23 cellular contexts compared by ENCODE assay signal in the genomic region with DNA sequence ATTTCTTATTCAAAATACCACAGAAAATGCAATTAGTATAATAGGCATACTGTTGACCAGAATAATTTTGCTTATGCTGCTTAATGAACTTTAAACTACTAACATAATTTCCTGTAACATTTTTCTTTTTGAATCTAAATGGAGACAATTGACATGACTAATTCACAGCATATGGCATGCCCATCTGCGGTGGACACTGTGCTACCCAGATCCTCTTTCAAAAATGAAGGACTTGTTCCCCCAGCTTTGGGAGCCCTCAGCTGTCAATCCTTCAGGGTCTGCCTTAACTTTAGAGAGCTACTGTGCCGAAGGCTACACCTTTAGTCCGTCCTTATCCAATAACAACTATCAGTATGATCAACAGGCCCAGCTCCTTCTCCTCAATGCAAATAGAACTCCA.
"Had no signal": no experiment of that assay in that cellular context is flagged by ENCODE, and none has a peak within 500 bp of the region (broad histone marks: within the 10 kb centered on the region; RNA-seq: fewer than 3 reads in every experiment).

No MANE protein-coding gene starts in this region.

- H3K4me3 Mint-ChIP-seq: dendritic cell treated with granulocyte-macrophage colony-stimulating factor and Interleukin-4, amounts not matched to agents 40 ng/mL and 50 ng/mL, for 4 days; endodermal cell; memory B cell; naive B cell; nephron; neural progenitor cell; stimulated activated naive CD8-positive, alpha-beta T cell treated with anti-CD3 and anti-CD28 coated beads, Interleukin-15, amount 100 ng/mL, for 72 hours had no signal

- H3K27ac Mint-ChIP-seq: dendritic cell treated with granulocyte-macrophage colony-stimulating factor and Interleukin-4, amounts not matched to agents 40 ng/mL and 50 ng/mL, for 4 days; endodermal cell; memory B cell; nephron; neural progenitor cell; progenitor cell of endocrine pancreas; stimulated activated naive CD8-positive, alpha-beta T cell treated with anti-CD3 and anti-CD28 coated beads, Interleukin-15, amount 100 ng/mL, for 72 hours had no signal

- H3K36me3 Mint-ChIP-seq: memory B cell, naive B cell had no signal

- DNase-seq: effector CD8-positive, alpha-beta T cell; endodermal cell; foreskin fibroblast; gastrocnemius medialis; heart left ventricle; kidney; naive B cell; right lobe of liver; small intestine; stimulated activated CD4-positive, alpha-beta T cell treated with anti-CD3 and anti-CD28 coated beads, Interleukin-15, amount 100 ng/mL, for 24 hours; stimulated activated CD4-positive, alpha-beta T cell treated with anti-CD3 and anti-CD28 coated beads, Interleukin-2, amount 100 ng/mL, for 48 hours; stimulated activated naive CD4-positive, alpha-beta T cell; stimulated activated naive CD8-positive, alpha-beta T cell treated with anti-CD3 and anti-CD28 coated beads, Interleukin-15, amount 100 ng/mL, for 72 hours; transverse colon; upper lobe of right lung; uterus had no signal

- ATAC-seq: esophagus mucosa; gastrocnemius medialis; heart left ventricle; left lobe of liver; right lobe of liver; stimulated activated naive CD8-positive, alpha-beta T cell treated with anti-CD3 and anti-CD28 coated beads, Interleukin-15, amount 100 ng/mL, for 72 hours; upper lobe of right lung had no signal

- H3K27me3 Mint-ChIP-seq: dendritic cell treated with granulocyte-macrophage colony-stimulating factor and Interleukin-4, amounts not matched to agents 40 ng/mL and 50 ng/mL, for 4 days; memory B cell; naive B cell; progenitor cell of endocrine pancreas; stimulated activated naive CD8-positive, alpha-beta T cell treated with anti-CD3 and anti-CD28 coated beads, Interleukin-15, amount 100 ng/mL, for 72 hours had no signal

- H3K4me1 Mint-ChIP-seq: endodermal cell; memory B cell; naive B cell; neural progenitor cell; stimulated activated naive CD8-positive, alpha-beta T cell treated with anti-CD3 and anti-CD28 coated beads, Interleukin-15, amount 100 ng/mL, for 72 hours had no signal
